In genomic region chr11:9606799-9607510, GRCh38 we compare ENCODE assay signal across 18 cellular contexts. TPM values are rescaled to one million over a fixed set of nuclear protein-coding genes. Genes with fewer than 3 reads are reported as not detected.
DNase-seq lines count a peak whose midpoint lies in the region; ATAC-seq, FAIRE-seq and TF ChIP-seq lines count a peak whose summit lies in the region.
"Had no signal": no experiment of that assay in that cellular context is flagged by ENCODE, and none has a peak within 500 bp of the region (broad histone marks: within the 10 kb centered on the region; RNA-seq: fewer than 3 reads in every experiment).

No MANE protein-coding gene starts in this region.

- POLR2A ChIA-PET in H1 (lab: Charles Lee; ENCODE audit: partially characterized antibody) = interaction anchor here (1.0 to 3.1 kb wide), 4 partner anchors 11 to 56 kb away, joined by 3 to 10 read pairs (median 4); no protein-coding TSS in a partner anchor
- POLR2A ChIA-PET in naive thymus-derived CD4-positive, alpha-beta T cell (lab: Charles Lee) = no interaction called here

- H4K5ac ChIP-seq in H1 (ENCODE audit: insufficient read length, low read depth, low read length) = no peak overlapping the region

- CTCF ChIA-PET in H1 (lab: Charles Lee; ENCODE audit: partially characterized antibody) = interaction anchor here (0.6 to 9.7 kb wide), 36 partner anchors 11 to 850 kb away, joined by 3 to 130 read pairs (median 4); no protein-coding TSS in a partner anchor
- CTCF ChIA-PET in naive thymus-derived CD4-positive, alpha-beta T cell (lab: Charles Lee) = no interaction called here

- no peak for TF ChIP-seq POLR2A in H1 (IDR thresholded peaks at IDR 0.05; ENCODE audit: control extremely low read depth in 1 of 2, low read depth in 2 of 2, low read length in 2 of 2)

- no peak for TF ChIP-seq EP300 in H1 (IDR thresholded peaks at IDR 0.05; ENCODE audit: borderline replicate concordance in 1 of 2, low read depth in 2 of 2, low read length in 2 of 2)

- no peak overlapping the region for H3K4me3 ChIP-seq in LNCaP clone FGC (ENCODE audit: low read depth, low read length)
- H3K4me3 ChIP-seq in H1 (ENCODE audit: extremely low read depth in 1 of 4, insufficient read depth in 2 of 4, low read depth in 3 of 4, low read length in 4 of 4) = no peak overlapping the region
- no peak overlapping the region for H3K4me3 ChIP-seq in trophoblast cell (ENCODE audit: low read depth, low read length)
- H3K4me3 ChIP-seq in naive thymus-derived CD4-positive, alpha-beta T cell (ENCODE audit: low read length) = no peak overlapping the region
- H3K4me3 ChIP-seq: body of pancreas, tibial artery had no signal

- H2BK120ac ChIP-seq in H1 (replicated peaks; ENCODE audit: low read depth, low read length) (no peak overlapping the region), trophoblast cell (ENCODE audit: insufficient read depth, low read length, poor library complexity) (no peak overlapping the region)

- H2BK20ac ChIP-seq in H1 (ENCODE audit: low read length) = peak overlapping the region; percentile 82; the same call in 1 of the 2 replicates

- TF ChIP-seq CTCF in LNCaP clone FGC (IDR thresholded peaks at IDR 0.05; ENCODE audit: control insufficient read depth, extremely low read depth, insufficient read depth) (peak; percentile 33), H1 (IDR thresholded peaks at IDR 0.05; ENCODE audit: control extremely low read depth in 1 of 3, insufficient read depth in 1 of 3, low read depth in 1 of 3, low read length in 3 of 3) (peak; percentile 54 to 82 (median 71))

- no peaks in the 10 kb centered on the region for H3K9me3 ChIP-seq in H1 (ENCODE audit: insufficient read depth in 2 of 2, low read depth in 1 of 2, low read length in 1 of 2)
- H3K9me3 ChIP-seq in trophoblast cell (ENCODE audit: insufficient read depth, low read depth, low read length) = no peaks in the 10 kb centered on the region
- no peaks in the 10 kb centered on the region for H3K9me3 ChIP-seq in naive thymus-derived CD4-positive, alpha-beta T cell (ENCODE audit: control insufficient read depth in 2 of 3, low read length in 3 of 3)
- H3K9me3 ChIP-seq: body of pancreas, tibial artery had no signal

- H2BK15ac ChIP-seq in H1 (ENCODE audit: low read length) = peak overlapping the region; percentile 83; the same call in 1 of the 2 replicates

- H3K4me2 ChIP-seq in H1 (ENCODE audit: insufficient read depth in 1 of 2, low read depth in 2 of 2, low read length in 2 of 2) (no peak overlapping the region; a peak in 1 of 4 replicates), trophoblast cell (ENCODE audit: low read length) (no peak overlapping the region)
- H3K4me2 ChIP-seq: KMS-11 had no signal

- H4K91ac ChIP-seq in H1 (replicated peaks; ENCODE audit: insufficient read length, low read length) = peak overlapping the region; percentile 3
- H4K91ac ChIP-seq in trophoblast cell (ENCODE audit: low read depth, low read length) = no peak overlapping the region

- H3K36me3 ChIP-seq in H1 (ENCODE audit: control insufficient read depth in 2 of 4, insufficient read depth in 4 of 4, low read length in 3 of 4) (no peaks in the 10 kb centered on the region), trophoblast cell (ENCODE audit: control insufficient read depth in 1 of 2, insufficient read depth in 2 of 2, low read length in 2 of 2) (no peaks in the 10 kb centered on the region)
- no peaks in the 10 kb centered on the region for H3K36me3 ChIP-seq in naive thymus-derived CD4-positive, alpha-beta T cell (ENCODE audit: control insufficient read depth in 2 of 3, insufficient read depth in 3 of 3, low read length in 3 of 3)
- H3K36me3 ChIP-seq: tibial artery had no signal

- H3K4me3 Mint-ChIP-seq in naive thymus-derived CD4-positive, alpha-beta T cell = no peak overlapping the region
- H3K4me3 Mint-ChIP-seq: natural killer cell had no signal

- no peaks in the 10 kb centered on the region for H3K27me3 Mint-ChIP-seq in naive thymus-derived CD4-positive, alpha-beta T cell

- H3K79me1 ChIP-seq in H1 (ENCODE audit: low read depth, low read length) = no peaks in the 10 kb centered on the region
- H3K79me1 ChIP-seq in trophoblast cell (ENCODE audit: low read length) = peaks cover 3% of the 10 kb centered on the region

- peak; percentile 78 to 86 for TF ChIP-seq RAD21 in H1 (IDR thresholded peaks at IDR 0.05 in 1 of 2, conservative IDR thresholded peaks at IDR 0.05 in 1 of 2; ENCODE audit: low read depth in 2 of 2, low read length in 2 of 2)

- H3K14ac ChIP-seq in H1 (ENCODE audit: insufficient read length) (no peak overlapping the region), trophoblast cell (ENCODE audit: low read length) (no peak overlapping the region)

- no peaks in the 10 kb centered on the region for H3K9me3 Mint-ChIP-seq in naive thymus-derived CD4-positive, alpha-beta T cell
- H3K9me3 Mint-ChIP-seq: natural killer cell had no signal

- H3K9ac ChIP-seq in H1 (replicated peaks in 1 of 4; ENCODE audit: extremely low read depth in 1 of 4, low read depth in 3 of 4, low read length in 3 of 4) (no peak overlapping the region), trophoblast cell (ENCODE audit: low read length) (no peak overlapping the region)
- H3K9ac ChIP-seq: KMS-11 had no signal

- FAIRE-seq in H1 (lab: Jason Lieb, UNC) = peak; percentile 57
- FAIRE-seq: TTC549 had no signal

- no peaks in the 10 kb centered on the region for H3K79me2 ChIP-seq in H1 (ENCODE audit: control insufficient read depth in 1 of 2, insufficient read depth in 2 of 2, low read length in 2 of 2)
- H3K79me2 ChIP-seq in trophoblast cell (ENCODE audit: control insufficient read depth, insufficient read depth, low read length, poor library complexity) = no peaks in the 10 kb centered on the region

- no peak overlapping the region for H3K4ac ChIP-seq in H1 (replicated peaks; ENCODE audit: insufficient read length, low read depth, low read length)
- H3K4ac ChIP-seq in trophoblast cell (ENCODE audit: low read depth, low read length) = no peak overlapping the region

- H4K12ac ChIP-seq in trophoblast cell (ENCODE audit: low read depth, low read length) = no peak overlapping the region

- 63% methylated on average over 9 of the region's 9 CpGs; no CpG with 5 or more reads in 1 of the 2 experiments for WGBS in H1 (ENCODE audit: extremely low coverage in 1 of 2, insufficient coverage in 1 of 2, insufficient read length in 1 of 2, insufficient replicate concordance in 2 of 2, low coverage in 1 of 2, low lambda C conversion rate in 2 of 2, missing lambda C conversion rate in 1 of 2), 2 experiments
- no CpG with 5 or more reads among the region's 9 CpGs for WGBS in trophoblast cell (ENCODE audit: extremely low coverage, insufficient coverage, insufficient read length)

- H3K23ac ChIP-seq in H1 (ENCODE audit: insufficient read length) (no peak overlapping the region), trophoblast cell (ENCODE audit: low read length) (no peak overlapping the region)

- H2BK12ac ChIP-seq in H1 (ENCODE audit: low read depth, low read length) (peak overlapping the region; percentile 91), trophoblast cell (ENCODE audit: low read length) (no peak overlapping the region)

- H3K4me1 ChIP-seq in H1 (replicated peaks in 1 of 4; ENCODE audit: control insufficient read depth in 3 of 4, insufficient read depth in 4 of 4, low read length in 3 of 4) (peaks cover 0 to 3% (median 3%) of the 10 kb centered on the region in 4 experiments), trophoblast cell (ENCODE audit: control insufficient read depth in 1 of 2, insufficient read depth in 2 of 2, low read length in 2 of 2) (peaks cover 0 to 2% of the 10 kb centered on the region in 2 experiments)
- H3K4me1 ChIP-seq in naive thymus-derived CD4-positive, alpha-beta T cell (ENCODE audit: control insufficient read depth in 2 of 2, insufficient read depth in 2 of 2, low read length in 2 of 2) = peaks cover 3 to 5% of the 10 kb centered on the region in 2 donors
- H3K4me1 ChIP-seq: body of pancreas had no signal

- peaks cover 0 to 23% (median 6%) of the 10 kb centered on the region in 7 donors for H3K4me1 Mint-ChIP-seq in naive thymus-derived CD4-positive, alpha-beta T cell

- ATAC-seq in GM21529 (IDR thresholded peaks at IDR 0.05; ENCODE audit: unreplicated experiment) (no peak), Right ventricle myocardium inferior (no peak)
- no peak for ATAC-seq in naive thymus-derived CD4-positive, alpha-beta T cell
- ATAC-seq: body of pancreas, left ventricle myocardium superior had no signal

- peak; percentile 14 for DNase-seq in DMS 273 (lab: John Stamatoyannopoulos, UW; ENCODE audit: unreplicated experiment)
- DNase-seq in DMS 273 treated with DMSO at 0.1 percent for 48 hours (lab: John Stamatoyannopoulos, UW) = no peak
- no peak for DNase-seq in LNCaP clone FGC (ENCODE audit: low read depth)
- peak in 1 of 2 experiments; percentile 70 for DNase-seq in H1 (ENCODE audit: low read depth in 1 of 2, low spot score in 2 of 2)
- peak; percentile 26 to 57 for DNase-seq in trophoblast cell
- no peak for DNase-seq in Right ventricle myocardium inferior (ENCODE audit: missing footprints)
- DNase-seq in naive thymus-derived CD4-positive, alpha-beta T cell = no peak
- DNase-seq: 8988T; activated naive CD4-positive, alpha-beta T cell; body of pancreas; dermis blood vessel endothelial cell; left ventricle myocardium superior; natural killer cell; RPMI8226; tibial artery had no signal

- H3K23me2 ChIP-seq in H1 (ENCODE audit: low read depth, low read length) = no peaks in the 10 kb centered on the region

- H3K27me3 ChIP-seq in H1 (replicated peaks in 1 of 4; ENCODE audit: control insufficient read depth in 3 of 4, extremely low read depth in 1 of 4, insufficient read depth in 3 of 4, low read length in 3 of 4) (no peaks in the 10 kb centered on the region), trophoblast cell (ENCODE audit: insufficient read depth, low read length) (no peaks in the 10 kb centered on the region)
- H3K27me3 ChIP-seq in naive thymus-derived CD4-positive, alpha-beta T cell (ENCODE audit: control insufficient read depth in 2 of 2, insufficient read depth in 2 of 2, low read length in 2 of 2) = no peaks in the 10 kb centered on the region
- H3K27me3 ChIP-seq: body of pancreas, tibial artery had no signal

- H2AFZ ChIP-seq in H1 (ENCODE audit: low read length) (peak overlapping the region; percentile 77; the same call in 1 of the 2 replicates), trophoblast cell (ENCODE audit: insufficient read depth, low read length, poor library complexity) (no peak overlapping the region)

- peaks cover 0 to 3% (median 0%) of the 10 kb centered on the region in 5 donors for H3K36me3 Mint-ChIP-seq in naive thymus-derived CD4-positive, alpha-beta T cell
- H3K36me3 Mint-ChIP-seq: natural killer cell had no signal

- peak overlapping the region in 1 of 9 donors; percentile 37 for H3K27ac Mint-ChIP-seq in naive thymus-derived CD4-positive, alpha-beta T cell
- H3K27ac Mint-ChIP-seq: natural killer cell had no signal

- H2AK5ac ChIP-seq in H1 (ENCODE audit: low read depth, low read length) = no peak overlapping the region
- no peak overlapping the region for H2AK5ac ChIP-seq in trophoblast cell (ENCODE audit: low read length)

- H3K27ac ChIP-seq in H1 (ENCODE audit: low read depth, low read length) (no peak overlapping the region), trophoblast cell (ENCODE audit: low read depth, low read length) (no peak overlapping the region)
- no peak overlapping the region for H3K27ac ChIP-seq in naive thymus-derived CD4-positive, alpha-beta T cell (ENCODE audit: low read depth, low read length)
- H3K27ac ChIP-seq: body of pancreas, KMS-11, tibial artery had no signal

- no peaks in the 10 kb centered on the region for H4K20me1 ChIP-seq in H1 (replicated peaks in 1 of 2; ENCODE audit: control insufficient read depth in 1 of 2, insufficient read depth in 2 of 2, low read length in 2 of 2)

- H2BK5ac ChIP-seq in H1 (ENCODE audit: low read depth, low read length) = peak overlapping the region; percentile 26; the same call in 1 of the 2 replicates
- no peak overlapping the region for H2BK5ac ChIP-seq in trophoblast cell (ENCODE audit: low read depth, low read length, poor library complexity)

- intact Hi-C loops in Right ventricle myocardium inferior (cut with DNase I) = no loop called here
- intact Hi-C loops in naive thymus-derived CD4-positive, alpha-beta T cell (cut with micrococcal nuclease) = no loop called here

- H4K8ac ChIP-seq in H1 (ENCODE audit: extremely low read depth, insufficient read depth, low read length) (no peak overlapping the region), trophoblast cell (ENCODE audit: low read depth, low read length) (no peak overlapping the region)

- no peak overlapping the region for H3K56ac ChIP-seq in H1 (replicated peaks; ENCODE audit: insufficient read length, low read depth, low read length)

- H3K18ac ChIP-seq in H1 (ENCODE audit: extremely low read depth, low read length) (no peak overlapping the region), trophoblast cell (ENCODE audit: low read length) (no peak overlapping the region)

RNA-seq across cellular contexts. Expression of gene WEE1, which starts 33.5 kb away (rescaled TPM):
- 115 and 120 TPM in 2 replicates for total RNA-seq in H1 (2021; fragmentation: NEBNext Ultra II Directional; extraction: Animal tissue kit (Norgen Biotek cat#: 25700))
- 22.6 and 40.8 TPM in 2 replicates for polyA plus RNA-seq in H1 (2011; rRNA removed)
- polyA plus RNA-seq in H1 (2011; cell fraction: cytosol; rRNA removed) = 49.2 TPM
- 21.5 TPM for polyA plus RNA-seq in H1 (2011; cell fraction: nucleus; rRNA removed)
- polyA plus RNA-seq in H1 (2012, experiment 1 of 2) = 55.4 to 89.1 TPM (median 63.7 TPM) in 4 replicates
- polyA plus RNA-seq in H1 (2012, experiment 2 of 2) = 19.5 TPM
- 55.2 TPM for polyA plus RNA-seq in H1 (2013, experiment 1 of 2)
- 53.3 TPM for polyA plus RNA-seq in H1 (2013, experiment 2 of 2)
- polyA minus RNA-seq in H1 (2011; rRNA and poly(A)+ RNA removed) = 48.9 and 53.0 TPM in 2 replicates
- 37.4 TPM for polyA minus RNA-seq in H1 (2011; cell fraction: cytosol; rRNA and poly(A)+ RNA removed)
- 91.8 TPM for polyA minus RNA-seq in H1 (2011; cell fraction: nucleus; rRNA and poly(A)+ RNA removed)
- polyA plus RNA-seq in trophoblast cell (2013) = 84.5 and 89.9 TPM in 2 replicates
- 40.1 TPM for total RNA-seq in Right ventricle myocardium inferior
- total RNA-seq in naive thymus-derived CD4-positive, alpha-beta T cell = 10 to 100 TPM in 1 of 5 experiments, 1 to 10 TPM in 3, under 1 TPM in 1; 0.43 to 47.6 (median 1.9) TPM
- under 1 TPM; 0.43 to 0.44 TPM for polyA plus RNA-seq in naive thymus-derived CD4-positive, alpha-beta T cell

RNA-seq across cellular contexts. Expression of gene SWAP70, which starts 56.9 kb away (rescaled TPM):
- total RNA-seq in H1 (2021; fragmentation: NEBNext Ultra II Directional; extraction: Animal tissue kit (Norgen Biotek cat#: 25700)) = 37.5 TPM in 2 replicates
- polyA plus RNA-seq in H1 (2011; rRNA removed) = 9.8 and 14.8 TPM in 2 replicates
- 17.2 TPM for polyA plus RNA-seq in H1 (2011; cell fraction: cytosol; rRNA removed)
- polyA plus RNA-seq in H1 (2011; cell fraction: nucleus; rRNA removed) = 5.7 TPM
- 20.1 to 31.4 TPM (median 23.6 TPM) in 4 replicates for polyA plus RNA-seq in H1 (2012, experiment 1 of 2)
- 1.9 TPM for polyA plus RNA-seq in H1 (2012, experiment 2 of 2)
- 23.1 TPM for polyA plus RNA-seq in H1 (2013, experiment 1 of 2)
- 23.0 TPM for polyA plus RNA-seq in H1 (2013, experiment 2 of 2)
- polyA minus RNA-seq in H1 (2011; rRNA and poly(A)+ RNA removed) = 20.3 and 20.4 TPM in 2 replicates
- 16.1 TPM for polyA minus RNA-seq in H1 (2011; cell fraction: cytosol; rRNA and poly(A)+ RNA removed)
- 18.2 TPM for polyA minus RNA-seq in H1 (2011; cell fraction: nucleus; rRNA and poly(A)+ RNA removed)
- 70.7 and 73.1 TPM in 2 replicates for polyA plus RNA-seq in trophoblast cell (2013)
- total RNA-seq in Right ventricle myocardium inferior = 22.6 TPM
- total RNA-seq in naive thymus-derived CD4-positive, alpha-beta T cell = 10 to 100 TPM in 1 of 5 experiments, 1 to 10 TPM in 4; 4.2 to 15.6 (median 7.0) TPM
- 1 to 10 TPM; 2.3 to 3.4 TPM for polyA plus RNA-seq in naive thymus-derived CD4-positive, alpha-beta T cell

Comparison
In these comparisons a context has a peak if more than half of its experiments do, and no peak if none do; other contexts are left out.
1. DNase-seq: peak in DMS 273 (single experiment) and trophoblast cell (2 of 2); none in DMS 273 treated with DMSO at 0.1 percent for 48 hours (single experiment), LNCaP clone FGC (single experiment), Right ventricle myocardium inferior (single experiment) and naive thymus-derived CD4-positive, alpha-beta T cell (0 of 9).